ENCODE assay signal across 1 cellular context in genomic region chrX:22147214-22147613, GRCh38.
TF ChIP-seq lines count a peak whose summit lies in the region.

No MANE protein-coding gene starts in this region.

TF ChIP-seq in HepG2, 621 proteins besides CTCF, POLR2A, EP300 and RAD21 (continued from another document):
- TF ChIP-seq BCLAF1 (IDR thresholded peaks at IDR 0.05) (no peak), PTBP1 (IDR thresholded peaks at IDR 0.05; ENCODE audit: low read depth, low read length, poor library complexity, severe bottlenecking) (no peak)
